In genomic region chr12:11601647-11602046, GRCh38 we compare ENCODE assay signal across 20 cellular contexts.
"Had no signal": no experiment of that assay in that cellular context is flagged by ENCODE, and none has a peak within 500 bp of the region (broad histone marks: within the 10 kb centered on the region; RNA-seq: fewer than 3 reads in every experiment).

No MANE protein-coding gene starts in this region.

- H3K4me3 ChIP-seq: colonic mucosa, sigmoid colon, spleen, thyroid gland had no signal

- ATAC-seq: foreskin keratinocyte; left cardiac atrium; naive thymus-derived CD8-positive, alpha-beta T cell; stimulated activated naive B cell treated with anti-CD40 and anti-IgM and Interleukin-4, amounts not matched to agents 10 μg/mL and 1 μg/mL and 100 μg/mL, for 72 hours had no signal

- H3K27ac ChIP-seq: brain microvascular endothelial cell, colonic mucosa, epithelial cell of prostate, foreskin keratinocyte, spleen, thyroid gland had no signal

- DNase-seq: activated CD4-positive, CD25-positive, alpha-beta regulatory T cell; activated naive CD4-positive, alpha-beta T cell treated with Interleukin-2 at 50 U/mL for 16 hours; aorta; brain microvascular endothelial cell; central memory CD4-positive, alpha-beta T cell; colonic mucosa; endodermal cell; foreskin keratinocyte; hippocampal formation; left cardiac atrium; naive thymus-derived CD8-positive, alpha-beta T cell; sigmoid colon; spleen; stimulated activated CD4-positive, alpha-beta T cell treated with anti-CD3 and anti-CD28 coated beads, Interleukin-4, amount 100 ng/mL, for 4 hours; stimulated activated naive B cell treated with anti-CD40 and anti-IgM and Interleukin-4, amounts not matched to agents 10 μg/mL and 1 μg/mL and 100 μg/mL, for 72 hours; T-helper 1 cell; T1000; thyroid gland had no signal

- H3K4me1 ChIP-seq: colonic mucosa, foreskin keratinocyte, thyroid gland had no signal

- FAIRE-seq: islet of Langerhans had no signal

- H3K27me3 ChIP-seq: brain microvascular endothelial cell, colonic mucosa, foreskin keratinocyte, sigmoid colon, spleen, thyroid gland had no signal

- H3K36me3 ChIP-seq: brain microvascular endothelial cell, colonic mucosa, sigmoid colon, spleen, thyroid gland had no signal

- H3K27ac Mint-ChIP-seq: endodermal cell; naive thymus-derived CD8-positive, alpha-beta T cell; stimulated activated naive B cell treated with anti-CD40 and anti-IgM and Interleukin-4, amounts not matched to agents 10 μg/mL and 1 μg/mL and 100 μg/mL, for 72 hours had no signal

- H3K27me3 Mint-ChIP-seq: naive thymus-derived CD8-positive, alpha-beta T cell had no signal

- H3K9me3 ChIP-seq: colonic mucosa, sigmoid colon, spleen, thyroid gland had no signal

- H3K4me3 Mint-ChIP-seq: endodermal cell; naive thymus-derived CD8-positive, alpha-beta T cell; stimulated activated naive B cell treated with anti-CD40 and anti-IgM and Interleukin-4, amounts not matched to agents 10 μg/mL and 1 μg/mL and 100 μg/mL, for 72 hours had no signal

- H3K9me3 Mint-ChIP-seq: endodermal cell; naive thymus-derived CD8-positive, alpha-beta T cell; stimulated activated naive B cell treated with anti-CD40 and anti-IgM and Interleukin-4, amounts not matched to agents 10 μg/mL and 1 μg/mL and 100 μg/mL, for 72 hours had no signal

- H3K4me1 Mint-ChIP-seq: stimulated activated naive B cell treated with anti-CD40 and anti-IgM and Interleukin-4, amounts not matched to agents 10 μg/mL and 1 μg/mL and 100 μg/mL, for 72 hours had no signal

- H3K36me3 Mint-ChIP-seq: naive thymus-derived CD8-positive, alpha-beta T cell; stimulated activated naive B cell treated with anti-CD40 and anti-IgM and Interleukin-4, amounts not matched to agents 10 μg/mL and 1 μg/mL and 100 μg/mL, for 72 hours had no signal
